1 cellular context compared by ENCODE assay signal in the genomic region with DNA sequence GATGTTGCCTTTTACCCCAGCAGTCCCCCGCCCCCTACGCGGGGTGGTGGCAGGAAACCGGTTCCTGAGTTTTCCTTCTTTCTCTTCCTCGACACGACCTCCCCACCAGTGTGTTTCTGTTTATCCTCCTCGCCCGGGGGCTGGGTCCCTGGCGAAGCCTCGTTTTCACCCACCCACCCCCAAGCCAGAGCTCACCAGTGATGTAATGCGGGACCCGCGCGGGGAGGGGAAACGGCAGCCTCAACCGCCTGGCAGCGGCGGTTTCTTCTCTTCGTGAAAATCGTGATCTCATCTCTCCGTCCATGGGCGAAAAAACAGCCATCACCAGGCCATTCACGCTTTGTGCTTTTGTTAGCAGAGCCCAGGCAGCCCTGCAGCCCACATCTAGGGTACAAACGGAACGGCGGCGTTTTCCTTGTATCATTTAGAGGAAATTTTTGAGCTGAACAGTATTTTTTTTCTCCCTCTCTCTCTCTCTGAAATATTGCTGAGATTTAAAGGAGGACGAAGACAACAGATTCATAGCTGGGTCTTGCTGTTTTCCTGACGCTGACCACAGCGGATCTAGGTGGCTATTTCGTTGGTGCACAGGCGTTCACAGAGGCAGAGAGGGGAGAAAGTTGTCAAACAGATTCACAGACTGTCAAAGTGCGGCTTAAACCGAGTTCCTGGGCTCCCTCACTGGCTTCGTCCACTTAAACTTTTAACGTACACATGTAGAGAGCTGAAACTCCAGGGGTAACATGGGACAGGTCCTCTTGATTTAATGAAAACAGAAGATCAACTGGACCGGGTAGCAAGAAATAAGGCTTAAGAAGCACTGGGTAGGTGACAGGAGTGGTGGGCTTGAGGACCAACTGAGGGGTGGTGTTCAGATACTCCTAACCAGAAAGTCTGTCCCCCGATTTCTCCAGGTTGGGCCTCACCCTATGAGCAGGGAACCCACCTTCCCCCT.
TF ChIP-seq lines count a peak whose summit lies in the region.

No MANE protein-coding gene starts in this region.

TF ChIP-seq in SK-N-SH, 30 proteins besides CTCF, POLR2A, EP300 and RAD21 (continued from another document):
- TF ChIP-seq NFIC (IDR thresholded peaks at IDR 0.05; ENCODE audit: borderline replicate concordance) (no peak), RCOR1 (IDR thresholded peaks at IDR 0.05; ENCODE audit: low read length) (no peak), SMC3 (IDR thresholded peaks at IDR 0.05; ENCODE audit: low read depth, low read length) (no peak), SIN3A (IDR thresholded peaks at IDR 0.05; ENCODE audit: borderline replicate concordance, low read depth, low read length) (no peak), FOXM1 (IDR thresholded peaks at IDR 0.05; ENCODE audit: low read depth) (no peak)
- TF ChIP-seq, protein P1, sequence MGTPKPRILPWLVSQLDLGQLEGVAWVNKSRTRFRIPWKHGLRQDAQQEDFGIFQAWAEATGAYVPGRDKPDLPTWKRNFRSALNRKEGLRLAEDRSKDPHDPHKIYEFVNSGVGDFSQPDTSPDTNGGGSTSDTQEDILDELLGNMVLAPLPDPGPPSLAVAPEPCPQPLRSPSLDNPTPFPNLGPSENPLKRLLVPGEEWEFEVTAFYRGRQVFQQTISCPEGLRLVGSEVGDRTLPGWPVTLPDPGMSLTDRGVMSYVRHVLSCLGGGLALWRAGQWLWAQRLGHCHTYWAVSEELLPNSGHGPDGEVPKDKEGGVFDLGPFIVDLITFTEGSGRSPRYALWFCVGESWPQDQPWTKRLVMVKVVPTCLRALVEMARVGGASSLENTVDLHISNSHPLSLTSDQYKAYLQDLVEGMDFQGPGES (IDR thresholded peaks at IDR 0.05; ENCODE audit: low read depth, low read length), result no peak
